1 cellular context compared by ENCODE assay signal in genomic region chr5:141121563-141121962, GRCh38.
TF ChIP-seq lines count a peak whose summit lies in the region.

Gene PCDHB4 (plus strand): TSS chr5:141121818. CDS start chr5:141121999, 181 bp downstream.

TF ChIP-seq in GM23338, 12 proteins besides CTCF, POLR2A, EP300 and RAD21 (continued from another document):
- no peak for TF ChIP-seq ZNF462 (CRISPR knock-in tag; IDR thresholded peaks at IDR 0.05)
- no peak for TF ChIP-seq POLR2AphosphoS5 (IDR thresholded peaks at IDR 0.05; ENCODE audit: low read depth)
- no peak for TF ChIP-seq REST (IDR thresholded peaks at IDR 0.05; ENCODE audit: unreplicated experiment)
- TF ChIP-seq ZNF114 (CRISPR knock-in tag; IDR thresholded peaks at IDR 0.05) = no peak
- TF ChIP-seq STAT1 (IDR thresholded peaks at IDR 0.05; ENCODE audit: unreplicated experiment) = no peak
- TF ChIP-seq EZH2phosphoT487 (IDR thresholded peaks at IDR 0.05; ENCODE audit: unreplicated experiment) = no peak
TF ChIP-seq in GM23338: peak in this region for 0.
